Comparison of ENCODE assay signal across 9 cellular contexts in the genomic region with DNA sequence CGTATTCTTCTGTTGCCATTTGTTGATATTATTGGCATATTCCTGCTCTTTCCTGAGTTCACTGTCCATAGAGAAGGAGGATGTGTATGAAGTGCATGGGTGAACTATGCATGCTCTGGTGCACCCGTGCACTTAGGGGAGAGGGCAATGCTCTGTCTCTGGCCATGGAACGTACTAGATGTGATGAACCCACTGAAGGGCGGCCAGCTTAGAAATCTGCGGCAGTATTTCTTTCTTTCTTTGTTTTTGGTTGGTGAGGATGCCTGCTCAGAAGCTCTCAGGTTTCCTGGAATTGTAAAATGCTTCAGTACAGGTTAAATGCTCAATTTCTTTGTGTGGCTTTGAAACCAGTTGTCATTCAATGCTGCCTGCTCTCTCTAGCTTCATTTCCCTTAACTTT.
"Had no signal": no experiment of that assay in that cellular context is flagged by ENCODE, and none has a peak within 500 bp of the region (broad histone marks: within the 10 kb centered on the region; RNA-seq: fewer than 3 reads in every experiment).

No MANE protein-coding gene starts in this region.

- H3K4me1 ChIP-seq: HAP-1 had no signal

- H3K9me3 Mint-ChIP-seq: HFFc6 had no signal

- H3K27ac ChIP-seq: GM23248 had no signal

- H3K27ac Mint-ChIP-seq: HFFc6 had no signal

- H3K4me3 ChIP-seq: GM23248, HAP-1, K562 had no signal

- ATAC-seq: HCT116, K562 had no signal

- H3K4me3 Mint-ChIP-seq: HFFc6 had no signal

- H3K9me3 ChIP-seq: HAP-1 had no signal

- DNase-seq: GM23248, GOT3, H7, HFFc6, IMR-90 had no signal

- H2AFZ ChIP-seq: GM23248 had no signal

- FAIRE-seq: HTR-8/SVneo, K562 had no signal

- H3K36me3 ChIP-seq: HAP-1 had no signal
